Comparison of ENCODE assay signal across 10 cellular contexts in the genomic region with DNA sequence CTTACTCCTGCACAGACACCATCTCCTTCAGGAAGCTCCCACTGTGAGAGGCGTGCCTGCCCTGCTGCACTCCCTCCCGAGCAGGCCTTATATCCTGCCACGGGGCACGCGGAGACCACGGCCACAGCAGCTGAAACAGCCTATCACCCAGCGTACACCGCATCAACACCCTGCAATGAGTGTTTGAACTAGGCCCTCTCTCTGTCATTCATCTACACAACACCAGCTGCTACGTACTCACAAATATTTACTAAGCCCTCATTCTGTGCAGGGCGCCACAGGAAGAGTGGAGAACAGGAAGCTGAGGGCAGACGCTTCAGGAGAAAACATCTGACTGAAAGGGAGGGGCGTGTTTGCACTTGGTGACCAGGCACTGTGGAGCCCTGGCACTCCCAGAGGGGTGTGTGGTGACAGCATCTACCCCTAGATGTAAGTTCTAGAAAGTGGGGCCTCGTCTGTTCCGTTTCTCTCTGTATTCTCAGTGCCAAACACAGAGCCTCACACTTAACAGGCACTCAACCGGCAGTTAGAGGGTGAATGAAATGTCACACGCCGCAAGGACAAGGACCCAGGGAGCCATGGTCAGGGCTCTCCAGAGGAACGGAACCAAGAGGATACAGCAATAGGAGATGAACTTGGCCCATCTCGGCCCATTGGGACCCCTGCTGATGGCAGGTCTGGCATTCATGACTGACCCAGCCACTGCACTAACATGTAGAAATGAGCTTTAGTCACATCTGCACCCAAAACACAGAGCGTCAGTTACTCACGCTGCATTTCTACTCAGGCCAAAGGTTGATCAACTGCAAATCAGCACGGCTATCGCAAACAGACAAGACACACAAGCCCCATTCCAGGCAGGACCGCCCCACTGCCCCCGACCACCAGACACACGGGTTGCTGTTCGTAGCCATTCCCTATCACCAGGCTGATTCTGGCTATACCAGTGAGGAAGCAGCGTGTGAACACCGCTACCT. TPM values are rescaled to one million over a fixed set of nuclear protein-coding genes. Genes with fewer than 3 reads are reported as not detected.
DNase-seq lines count a peak whose midpoint lies in the region; ATAC-seq lines count a peak whose summit lies in the region.
"Had no signal": no experiment of that assay in that cellular context is flagged by ENCODE, and none has a peak within 500 bp of the region (broad histone marks: within the 10 kb centered on the region; RNA-seq: fewer than 3 reads in every experiment).

No MANE protein-coding gene starts in this region.

- peak overlapping the region; percentile 45 to 84 (median 76) for H3K4me3 Mint-ChIP-seq in immature natural killer cell

- ATAC-seq in activated naive CD4-positive, alpha-beta T cell treated with anti-CD3 and anti-CD28 coated beads, Interleukin-2, amount 50 U/mL, for 72 hours, result peak; percentile 89 to 91
- no peak for ATAC-seq in HG02852 (IDR thresholded peaks at IDR 0.05; ENCODE audit: unreplicated experiment)

- peaks cover 7% of the 10 kb centered on the region; the same call in 1 of the 2 replicates for H3K36me3 ChIP-seq in SJCRH30

- peak overlapping the region; percentile 90 to 93 for H3K27ac Mint-ChIP-seq in activated naive CD4-positive, alpha-beta T cell treated with anti-CD3 and anti-CD28 coated beads, Interleukin-2, amount 50 U/mL, for 72 hours
- peak overlapping the region; percentile 89 to 98 (median 96) for H3K27ac Mint-ChIP-seq in immature natural killer cell

- peaks cover 0 to 5% (median 0%) of the 10 kb centered on the region in 3 donors for H3K27me3 Mint-ChIP-seq in immature natural killer cell (ENCODE audit: low read depth in 3 of 3)

- H3K9me3 ChIP-seq in SJCRH30 (replicated peaks), result no peaks in the 10 kb centered on the region
- H3K9me3 ChIP-seq: tibial artery had no signal

- H3K9me3 Mint-ChIP-seq in activated naive CD4-positive, alpha-beta T cell treated with anti-CD3 and anti-CD28 coated beads, Interleukin-2, amount 50 U/mL, for 72 hours, result no peaks in the 10 kb centered on the region
- no peaks in the 10 kb centered on the region for H3K9me3 Mint-ChIP-seq in immature natural killer cell

- peak overlapping the region; percentile 16; the same call in 1 of the 2 replicates for H3K27ac ChIP-seq in SJCRH30
- H3K27ac ChIP-seq: C4-2B, tibial artery had no signal

- H3K4me1 ChIP-seq in SJCRH30, result peaks cover 15% of the 10 kb centered on the region

- H3K4me3 ChIP-seq in SJCRH30, result no peak overlapping the region
- H3K4me3 ChIP-seq: tibial artery had no signal

- H3K4me1 Mint-ChIP-seq in immature natural killer cell, result peaks cover 85 to 91% of the 10 kb centered on the region in 2 donors

- peaks cover 0 to 12% of the 10 kb centered on the region in 2 donors for H3K36me3 Mint-ChIP-seq in activated naive CD4-positive, alpha-beta T cell treated with anti-CD3 and anti-CD28 coated beads, Interleukin-2, amount 50 U/mL, for 72 hours
- peaks cover 0 to 4% (median 4%) of the 10 kb centered on the region in 3 donors for H3K36me3 Mint-ChIP-seq in immature natural killer cell

- no peaks in the 10 kb centered on the region for H3K27me3 ChIP-seq in SJCRH30
- H3K27me3 ChIP-seq: tibial artery had no signal

- peak; percentile 56 for DNase-seq in A172 (ENCODE audit: low spot score)
- peak; percentile 95 for DNase-seq in HuH-7.5 (ENCODE audit: low spot score)
- peak; percentile 81 to 88 for DNase-seq in SJCRH30
- DNase-seq in activated naive CD4-positive, alpha-beta T cell treated with anti-CD3 and anti-CD28 coated beads, Interleukin-2, amount 50 U/mL, for 72 hours (ENCODE audit: low spot score in 2 of 2), result peak in 1 of 2 donors; percentile 54
- peak; percentile 75 to 81 (median 79) for DNase-seq in immature natural killer cell
- peak in 2 of 3 donors; percentile 51 to 61 for DNase-seq in stimulated activated CD4-positive, alpha-beta T cell treated with anti-CD3 and anti-CD28 coated beads, TNF-alpha, amount 100 ng/mL, for 1 hour (ENCODE audit: low read depth in 3 of 3, low spot score in 1 of 3)
- DNase-seq in KG1 (lab: John Stamatoyannopoulos, UW), result no peak

RNA-seq across cellular contexts. Expression of gene RANBP3, which starts 15.7 kb away (rescaled TPM):
- 88.2 and 89.7 TPM in 2 replicates for total RNA-seq in A172 (2014; rRNA removed; shearing (Covaris generic))
- 74.8 and 76.5 TPM in 2 replicates for total RNA-seq in SJCRH30 (2014; rRNA removed; shearing (Covaris generic))
- total RNA-seq in activated naive CD4-positive, alpha-beta T cell treated with anti-CD3 and anti-CD28 coated beads, Interleukin-2, amount 50 U/mL, for 72 hours, result 100 to 1,000 TPM in 1 of 2 donors, 10 to 100 TPM in 1; 89.6 to 112 TPM
- polyA plus RNA-seq in immature natural killer cell, result 10 to 100 TPM in 1 of 3 donors, 1 to 10 TPM in 2; 3.2 to 14.5 (median 4.4) TPM

RNA-seq across cellular contexts. Expression of gene CAPS, which starts 48.2 kb away (rescaled TPM):
- 12.0 and 15.0 TPM in 2 replicates for total RNA-seq in A172 (2014; rRNA removed; shearing (Covaris generic))
- 0.73 and 1.9 TPM in 2 replicates for total RNA-seq in SJCRH30 (2014; rRNA removed; shearing (Covaris generic))
- total RNA-seq in activated naive CD4-positive, alpha-beta T cell treated with anti-CD3 and anti-CD28 coated beads, Interleukin-2, amount 50 U/mL, for 72 hours, result 1 to 10 TPM; 5.1 to 6.0 TPM
- 1 to 10 TPM in 2 of 3 donors, under 1 TPM in 1; 0.32 to 4.1 (median 2.2) TPM for polyA plus RNA-seq in immature natural killer cell

RNA-seq across cellular contexts. Expression of gene VMAC, which starts 57.6 kb away (rescaled TPM):
- 3.0 and 3.2 TPM in 2 replicates for total RNA-seq in A172 (2014; rRNA removed; shearing (Covaris generic))
- 0.94 and 1.3 TPM in 2 replicates for total RNA-seq in SJCRH30 (2014; rRNA removed; shearing (Covaris generic))
- total RNA-seq in activated naive CD4-positive, alpha-beta T cell treated with anti-CD3 and anti-CD28 coated beads, Interleukin-2, amount 50 U/mL, for 72 hours, result 1 to 10 TPM; 3.8 to 3.9 TPM
- polyA plus RNA-seq in immature natural killer cell, result 1 to 10 TPM; 2.2 to 6.5 (median 5.2) TPM

RNA-seq across cellular contexts. Expression of gene NDUFA11, which starts 58.7 kb away (rescaled TPM):
- 208 and 242 TPM in 2 replicates for total RNA-seq in A172 (2014; rRNA removed; shearing (Covaris generic))
- total RNA-seq in SJCRH30 (2014; rRNA removed; shearing (Covaris generic)), result 245 and 307 TPM in 2 replicates
- total RNA-seq in activated naive CD4-positive, alpha-beta T cell treated with anti-CD3 and anti-CD28 coated beads, Interleukin-2, amount 50 U/mL, for 72 hours, result 100 to 1,000 TPM; 206 to 224 TPM
- 100 to 1,000 TPM; 329 to 666 (median 378) TPM for polyA plus RNA-seq in immature natural killer cell
